10 cellular contexts compared by ENCODE assay signal in genomic region chr12:43937947-43938346, GRCh38.
DNase-seq lines count a peak whose midpoint lies in the region; ATAC-seq, FAIRE-seq and TF ChIP-seq lines count a peak whose summit lies in the region.
"Had no signal": no experiment of that assay in that cellular context is flagged by ENCODE, and none has a peak within 500 bp of the region (broad histone marks: within the 10 kb centered on the region; RNA-seq: fewer than 3 reads in every experiment).

No MANE protein-coding gene starts in this region.

- no peaks in the 10 kb centered on the region for H3K36me3 ChIP-seq in colonic mucosa
- H3K36me3 ChIP-seq: sigmoid colon had no signal

- TF ChIP-seq CTCF in foreskin fibroblast (IDR thresholded peaks at IDR 0.05; ENCODE audit: low read depth, low read length) (peak; percentile 28), colonic mucosa (IDR thresholded peaks at IDR 0.05) (no peak)

- no peak overlapping the region for H3K4me3 ChIP-seq in foreskin fibroblast (ENCODE audit: low read depth in 1 of 2, low read length in 2 of 2)
- H3K4me3 ChIP-seq in colonic mucosa = no peak overlapping the region
- H3K4me3 ChIP-seq: sigmoid colon had no signal

- ATAC-seq in GM21447 (IDR thresholded peaks at IDR 0.05; ENCODE audit: unreplicated experiment) (peak; percentile 58), HG03342 (IDR thresholded peaks at IDR 0.05; ENCODE audit: unreplicated experiment) (no peak)

- H3K27ac ChIP-seq in colonic mucosa = no peak overlapping the region
- H3K27ac ChIP-seq: sigmoid colon had no signal

- no peaks in the 10 kb centered on the region for H3K27me3 ChIP-seq in colonic mucosa
- H3K27me3 ChIP-seq: sigmoid colon had no signal

- no peak for TF ChIP-seq POLR2A in H54 (IDR thresholded peaks at IDR 0.05; ENCODE audit: low read depth, low read length)

- no peak for FAIRE-seq in H54 (lab: Jason Lieb, UNC)

- H3K9me3 ChIP-seq in colonic mucosa = no peaks in the 10 kb centered on the region
- H3K9me3 ChIP-seq: sigmoid colon had no signal

- H3K4me1 ChIP-seq in colonic mucosa = no peaks in the 10 kb centered on the region
- H3K4me1 ChIP-seq: sigmoid colon had no signal

- DNase-seq in Daoy (ENCODE audit: low read depth) (peak; percentile 27), OCI-M1 (lab: John Stamatoyannopoulos, UW) (peak; percentile 34), foreskin fibroblast (peak in 1 of 2 donors; percentile 35), colonic mucosa (no peak), posterior cingulate gyrus (no peak), H54 (ENCODE audit: insufficient read length, low spot score) (no peak)
- DNase-seq: activated gamma-delta T cell treated with Interleukin-2 at 50 U/mL for 16 hours, sigmoid colon had no signal

- H3K9ac ChIP-seq in colonic mucosa (ENCODE audit: low read depth in 2 of 2, low read length in 2 of 2) = no peak overlapping the region

- intact Hi-C loops in colonic mucosa (cut with DNase I) = no loop called here
- intact Hi-C loops in posterior cingulate gyrus (cut with DNase I) = no loop called here

Comparison
In these comparisons a context has a peak if more than half of its experiments do, and no peak if none do; other contexts are left out.
1. DNase-seq: peak in Daoy (single experiment) and OCI-M1 (single experiment); none in colonic mucosa (single experiment), posterior cingulate gyrus (0 of 10) and H54 (single experiment).